In the genomic region with DNA sequence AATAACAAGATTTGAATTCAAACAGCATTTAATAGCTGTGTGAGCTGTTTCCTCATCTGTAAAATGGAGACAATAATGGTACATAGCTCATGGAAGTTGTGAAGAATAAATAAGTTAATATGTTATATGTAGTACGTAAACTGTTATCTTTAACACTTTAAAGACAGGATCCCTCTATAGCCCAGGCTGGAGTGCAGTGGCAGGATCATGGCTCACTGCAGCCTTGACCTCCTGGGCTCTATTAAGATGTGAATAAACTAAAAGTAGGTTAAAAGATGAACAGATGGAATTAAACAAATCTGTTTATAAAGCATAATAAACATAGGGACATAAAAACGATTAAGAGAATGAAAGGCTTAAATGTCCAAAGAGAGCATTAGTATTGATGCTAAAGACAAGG, we compare ENCODE assay signal across 9 cellular contexts. TPM values are rescaled to one million over a fixed set of nuclear protein-coding genes. Genes with fewer than 3 reads are reported as not detected.
A peak's percentile ranks its signal among the peaks of the same experiment; 100 is the strongest.
DNase-seq lines count a peak whose midpoint lies in the region; ATAC-seq, FAIRE-seq and TF ChIP-seq lines count a peak whose summit lies in the region.
"Had no signal": no experiment of that assay in that cellular context is flagged by ENCODE, and none has a peak within 500 bp of the region (broad histone marks: within the 10 kb centered on the region; RNA-seq: fewer than 3 reads in every experiment).

No MANE protein-coding gene starts in this region.

- WGBS in sigmoid colon, 2 donors, result 7 to 29% methylated on average over 2 of the region's 2 CpGs

- no peak for FAIRE-seq in GM12892 (lab: Jason Lieb, UNC)

- H3K27me3 Mint-ChIP-seq in T-cell, result no peaks in the 10 kb centered on the region

- intact Hi-C loops in sigmoid colon (cut with DNase I), result loop anchor here (2.0 to 10.0 kb wide), 4 partner anchors 81 to 1183 kb away; a partner anchor contains a TSS

- POLR2A ChIA-PET in T-cell (lab: Charles Lee), result interaction anchor here (0.6 to 8.1 kb wide), 6 partner anchors 62 to 194 kb away, joined by 3 to 311 read pairs (median 12); a partner anchor contains a TSS

- H3K27ac ChIP-seq in sigmoid colon, result peak overlapping the region; percentile 94 to 99 (median 98)

- peak overlapping the region; percentile 88 for H3K4me3 ChIP-seq in GM12875 (ENCODE audit: low read depth, low read length)
- peak overlapping the region; percentile 85 for H3K4me3 ChIP-seq in fibroblast of mammary gland (ENCODE audit: control insufficient read depth, low read depth, low read length)
- H3K4me3 ChIP-seq in sigmoid colon, result peak overlapping the region in 2 of 4 donors; percentile 72 to 93

- H3K27me3 ChIP-seq in sigmoid colon, result no peaks in the 10 kb centered on the region

- peaks cover 0 to 69% (median 59%) of the 10 kb centered on the region in 4 donors for H3K4me1 ChIP-seq in sigmoid colon

- DNase-seq in T-cell (no peak), fibroblast of mammary gland (ENCODE audit: low read depth) (no peak), sigmoid colon (no peak), GM12892 (ENCODE audit: insufficient read length) (no peak), CD1c-positive myeloid dendritic cell (ENCODE audit: extremely low spot score) (no peak)
- DNase-seq: NCI-H345 had no signal

- no peak for TF ChIP-seq EP300 in sigmoid colon (IDR thresholded peaks at IDR 0.05)

- CTCF ChIA-PET in T-cell (lab: Charles Lee), result interaction anchor here (0.6 to 4.9 kb wide), 11 partner anchors 10 to 196 kb away, joined by 3 to 63 read pairs (median 5); a partner anchor contains a TSS

- TF ChIP-seq CTCF in GM12875 (IDR thresholded peaks at IDR 0.05; ENCODE audit: borderline replicate concordance, insufficient read depth, low read depth, low read length) (no peak), fibroblast of mammary gland (conservative IDR thresholded peaks at IDR 0.05; ENCODE audit: control insufficient read depth, insufficient read depth, low read depth, low read length) (no peak), sigmoid colon (IDR thresholded peaks at IDR 0.05) (no peak)

- no peaks in the 10 kb centered on the region for H3K9me3 Mint-ChIP-seq in T-cell

- peaks cover 61 to 74% (median 64%) of the 10 kb centered on the region in 3 donors for H3K4me1 Mint-ChIP-seq in T-cell

- no peaks in the 10 kb centered on the region for H3K36me3 ChIP-seq in sigmoid colon

- peak overlapping the region; percentile 97 to 99 (median 98) for H3K4me3 Mint-ChIP-seq in T-cell

- H3K36me3 Mint-ChIP-seq in T-cell, result no peaks in the 10 kb centered on the region

- peak overlapping the region; percentile 88 to 89 for H3K27ac Mint-ChIP-seq in T-cell

- TF ChIP-seq POLR2A in sigmoid colon (IDR thresholded peaks at IDR 0.05) (no peak), GM12892 (IDR thresholded peaks at IDR 0.05; ENCODE audit: low read depth, low read length) (no peak)

- no peak for ATAC-seq in T-cell (replicated peaks in 1 of 4)
- ATAC-seq in GM19455 (IDR thresholded peaks at IDR 0.05; ENCODE audit: unreplicated experiment), result no peak
- ATAC-seq in GM19467 (IDR thresholded peaks at IDR 0.05; ENCODE audit: unreplicated experiment), result no peak

- no peaks in the 10 kb centered on the region for H3K9me3 ChIP-seq in sigmoid colon

RNA-seq across cellular contexts. Expression of a gene that starts 3.0 kb away (rescaled TPM):
- total RNA-seq in T-cell (100 to 1,000 TPM in 2 of 5 donors, 10 to 100 TPM in 3; 54.8 to 117 (median 57.6) TPM), sigmoid colon (10 to 100 TPM; 44.6 to 74.2 (median 71.4) TPM)
- 10 to 100 TPM; 45.0 to 64.7 (median 45.3) TPM for polyA plus RNA-seq in sigmoid colon
- polyA plus RNA-seq in GM12892 (2012; ENCODE audit: missing spikeins), result 57.5 TPM
